In genomic region chr1:145985129-145985501, GRCh38 we compare ENCODE assay signal across 9 cellular contexts. TPM values are rescaled to one million over a fixed set of nuclear protein-coding genes. Genes with fewer than 3 reads are reported as not detected.
A peak's percentile ranks its signal among the peaks of the same experiment; 100 is the strongest.
DNase-seq lines count a peak whose midpoint lies in the region; ATAC-seq and FAIRE-seq lines count a peak whose summit lies in the region.
"Had no signal": no experiment of that assay in that cellular context is flagged by ENCODE, and none has a peak within 500 bp of the region (broad histone marks: within the 10 kb centered on the region; RNA-seq: fewer than 3 reads in every experiment).

No MANE protein-coding gene starts in this region.

- peak overlapping the region; percentile 59 for H3K27ac ChIP-seq in HUES48 (ENCODE audit: low read depth, low read length)
- H3K27ac ChIP-seq in iPS-20b (ENCODE audit: low read length) = no peak overlapping the region
- H3K27ac ChIP-seq in small intestine (ENCODE audit: low read depth in 1 of 2, low read length in 1 of 2) = peak overlapping the region; percentile 56 to 85

- no peaks in the 10 kb centered on the region for H3K27me3 Mint-ChIP-seq in activated T-helper 1 cell treated with anti-CD3 and anti-CD28 coated beads, Interleukin-12 subunit alpha, Interleukin-12 subunit beta, Interleukin-2, Interleukin-4 antibody, amounts not matched to agents 30 ng/mL and 10 ng/mL and 1 ng/mL, durations not matched to agents 14 hours and 24 hours and 36 hours (ENCODE audit: insufficient read depth)

- DNase-seq in activated T-helper 1 cell treated with anti-CD3 and anti-CD28 coated beads, Interleukin-12 subunit alpha, Interleukin-12 subunit beta, Interleukin-2, Interleukin-4 antibody, amounts not matched to agents 30 ng/mL and 10 ng/mL and 1 ng/mL, durations not matched to agents 14 hours and 24 hours and 36 hours (ENCODE audit: low spot score) = no peak
- peak; percentile 16 for DNase-seq in small intestine
- DNase-seq in NCI-H2029 (lab: John Stamatoyannopoulos, UW) = no peak
- DNase-seq in HPDE6-E6E7 (ENCODE audit: extremely low spot score) = no peak

- no peaks in the 10 kb centered on the region for H3K27me3 ChIP-seq in HUES48 (ENCODE audit: control insufficient read depth, insufficient read depth, low read length)
- no peaks in the 10 kb centered on the region for H3K27me3 ChIP-seq in iPS-20b (ENCODE audit: insufficient read depth, low read length)
- no peaks in the 10 kb centered on the region for H3K27me3 ChIP-seq in small intestine (ENCODE audit: control insufficient read depth in 2 of 2, insufficient read depth in 2 of 2, low read length in 2 of 2)

- H3K4me3 Mint-ChIP-seq in activated T-helper 1 cell treated with anti-CD3 and anti-CD28 coated beads, Interleukin-12 subunit alpha, Interleukin-12 subunit beta, Interleukin-2, Interleukin-4 antibody, amounts not matched to agents 30 ng/mL and 10 ng/mL and 1 ng/mL, durations not matched to agents 14 hours and 24 hours and 36 hours = peak overlapping the region; percentile 23

- no peak for ATAC-seq in GM18907 (IDR thresholded peaks at IDR 0.05; ENCODE audit: unreplicated experiment)
- ATAC-seq in GM21381 (IDR thresholded peaks at IDR 0.05; ENCODE audit: unreplicated experiment) = no peak

- FAIRE-seq in small intestine (lab: Jason Lieb, UNC) = no peak

- no peaks in the 10 kb centered on the region for H3K9me3 ChIP-seq in HUES48 (ENCODE audit: control insufficient read depth, insufficient read depth, low read length)
- H3K9me3 ChIP-seq in iPS-20b (ENCODE audit: insufficient read depth, low read depth, low read length) = no peaks in the 10 kb centered on the region
- no peaks in the 10 kb centered on the region for H3K9me3 ChIP-seq in small intestine (ENCODE audit: control insufficient read depth, low read depth)

- H3K4me1 ChIP-seq in HUES48 (ENCODE audit: control insufficient read depth, insufficient read depth, low read length) (peaks cover 12% of the 10 kb centered on the region), iPS-20b (ENCODE audit: insufficient read depth, low read length) (peaks cover 15% of the 10 kb centered on the region), small intestine (ENCODE audit: control insufficient read depth in 2 of 2, insufficient read depth in 1 of 2, low read depth in 1 of 2, low read length in 1 of 2) (peaks cover 13 to 22% of the 10 kb centered on the region in 2 donors)

- WGBS in small intestine, 3 donors = 32 to 58% (median 47%) methylated on average over 2 of the region's 2 CpGs

- H3K4me1 Mint-ChIP-seq in activated T-helper 1 cell treated with anti-CD3 and anti-CD28 coated beads, Interleukin-12 subunit alpha, Interleukin-12 subunit beta, Interleukin-2, Interleukin-4 antibody, amounts not matched to agents 30 ng/mL and 10 ng/mL and 1 ng/mL, durations not matched to agents 14 hours and 24 hours and 36 hours (ENCODE audit: low read depth) = peaks cover 36% of the 10 kb centered on the region

- peaks cover 2% of the 10 kb centered on the region for H3K36me3 Mint-ChIP-seq in activated T-helper 1 cell treated with anti-CD3 and anti-CD28 coated beads, Interleukin-12 subunit alpha, Interleukin-12 subunit beta, Interleukin-2, Interleukin-4 antibody, amounts not matched to agents 30 ng/mL and 10 ng/mL and 1 ng/mL, durations not matched to agents 14 hours and 24 hours and 36 hours (ENCODE audit: low read depth)

- H3K9ac ChIP-seq in HUES48 (ENCODE audit: low read depth, low read length) (no peak overlapping the region), iPS-20b (ENCODE audit: low read depth, low read length) (peak overlapping the region; percentile 19; the same call in 1 of the 2 replicates)

- H3K4me3 ChIP-seq in HUES48 (ENCODE audit: low read depth, low read length) = no peak overlapping the region
- no peak overlapping the region for H3K4me3 ChIP-seq in iPS-20b (ENCODE audit: low read length)
- no peak overlapping the region for H3K4me3 ChIP-seq in small intestine (ENCODE audit: low read depth in 1 of 2, low read length in 2 of 2)

- peak overlapping the region; percentile 80 for H3K27ac Mint-ChIP-seq in activated T-helper 1 cell treated with anti-CD3 and anti-CD28 coated beads, Interleukin-12 subunit alpha, Interleukin-12 subunit beta, Interleukin-2, Interleukin-4 antibody, amounts not matched to agents 30 ng/mL and 10 ng/mL and 1 ng/mL, durations not matched to agents 14 hours and 24 hours and 36 hours

- intact Hi-C loops in activated T-helper 1 cell treated with anti-CD3 and anti-CD28 coated beads, Interleukin-12 subunit alpha, Interleukin-12 subunit beta, Interleukin-2, Interleukin-4 antibody, amounts not matched to agents 30 ng/mL and 10 ng/mL and 1 ng/mL, durations not matched to agents 14 hours and 24 hours and 36 hours (cut with micrococcal nuclease) = loop anchor here (1.0 kb wide), 1 partner anchor 9 kb away; no protein-coding TSS in a partner anchor

- H3K36me3 ChIP-seq in HUES48 (ENCODE audit: control insufficient read depth, insufficient read depth, low read length) = no peaks in the 10 kb centered on the region
- H3K36me3 ChIP-seq in iPS-20b (ENCODE audit: insufficient read depth, low read depth, low read length) = no peaks in the 10 kb centered on the region
- no peaks in the 10 kb centered on the region for H3K36me3 ChIP-seq in small intestine (ENCODE audit: control insufficient read depth in 2 of 2, insufficient read depth in 2 of 2, low read length in 2 of 2)

- H3K9me3 Mint-ChIP-seq in activated T-helper 1 cell treated with anti-CD3 and anti-CD28 coated beads, Interleukin-12 subunit alpha, Interleukin-12 subunit beta, Interleukin-2, Interleukin-4 antibody, amounts not matched to agents 30 ng/mL and 10 ng/mL and 1 ng/mL, durations not matched to agents 14 hours and 24 hours and 36 hours = no peaks in the 10 kb centered on the region

RNA-seq across cellular contexts. Expression of gene TXNIP, which starts 11.3 kb away (rescaled TPM):
- total RNA-seq in activated T-helper 1 cell treated with anti-CD3 and anti-CD28 coated beads, Interleukin-12 subunit alpha, Interleukin-12 subunit beta, Interleukin-2, Interleukin-4 antibody, amounts not matched to agents 30 ng/mL and 10 ng/mL and 1 ng/mL, durations not matched to agents 14 hours and 24 hours and 36 hours = 107 and 108 TPM in 2 replicates
- polyA plus RNA-seq in small intestine = 100 to 1,000 TPM in 2 of 3 donors, 10 to 100 TPM in 1; 85.4 to 362 (median 170) TPM

RNA-seq across cellular contexts. Expression of gene POLR3GL, which starts 20.6 kb away (rescaled TPM):
- total RNA-seq in activated T-helper 1 cell treated with anti-CD3 and anti-CD28 coated beads, Interleukin-12 subunit alpha, Interleukin-12 subunit beta, Interleukin-2, Interleukin-4 antibody, amounts not matched to agents 30 ng/mL and 10 ng/mL and 1 ng/mL, durations not matched to agents 14 hours and 24 hours and 36 hours = 10.6 and 11.6 TPM in 2 replicates
- polyA plus RNA-seq in small intestine = 10 to 100 TPM; 33.6 to 37.3 (median 34.0) TPM

RNA-seq across cellular contexts. Expression of gene ANKRD34A, which starts 20.7 kb away (rescaled TPM):
- total RNA-seq in activated T-helper 1 cell treated with anti-CD3 and anti-CD28 coated beads, Interleukin-12 subunit alpha, Interleukin-12 subunit beta, Interleukin-2, Interleukin-4 antibody, amounts not matched to agents 30 ng/mL and 10 ng/mL and 1 ng/mL, durations not matched to agents 14 hours and 24 hours and 36 hours = 4.8 and 5.1 TPM in 2 replicates
- polyA plus RNA-seq in small intestine = 1 to 10 TPM in 1 of 3 donors, under 1 TPM in 2; 0.48 to 1.1 (median 0.54) TPM

RNA-seq across cellular contexts. Expression of gene LIX1L, which starts 27.3 kb away (rescaled TPM):
- total RNA-seq in activated T-helper 1 cell treated with anti-CD3 and anti-CD28 coated beads, Interleukin-12 subunit alpha, Interleukin-12 subunit beta, Interleukin-2, Interleukin-4 antibody, amounts not matched to agents 30 ng/mL and 10 ng/mL and 1 ng/mL, durations not matched to agents 14 hours and 24 hours and 36 hours = 30.3 and 32.2 TPM in 2 replicates
- 1 to 10 TPM in 2 of 3 donors, under 1 TPM in 1; 0.67 to 7.1 (median 3.2) TPM for polyA plus RNA-seq in small intestine

RNA-seq across cellular contexts. Expression of gene HJV, which starts 36.4 kb away (rescaled TPM):
- not detected in 2 replicates for total RNA-seq in activated T-helper 1 cell treated with anti-CD3 and anti-CD28 coated beads, Interleukin-12 subunit alpha, Interleukin-12 subunit beta, Interleukin-2, Interleukin-4 antibody, amounts not matched to agents 30 ng/mL and 10 ng/mL and 1 ng/mL, durations not matched to agents 14 hours and 24 hours and 36 hours
- polyA plus RNA-seq in small intestine = not detected
- total RNA-seq: omental fat pad had no signal
